ENCODE assay signal across 17 cellular contexts in the genomic region with DNA sequence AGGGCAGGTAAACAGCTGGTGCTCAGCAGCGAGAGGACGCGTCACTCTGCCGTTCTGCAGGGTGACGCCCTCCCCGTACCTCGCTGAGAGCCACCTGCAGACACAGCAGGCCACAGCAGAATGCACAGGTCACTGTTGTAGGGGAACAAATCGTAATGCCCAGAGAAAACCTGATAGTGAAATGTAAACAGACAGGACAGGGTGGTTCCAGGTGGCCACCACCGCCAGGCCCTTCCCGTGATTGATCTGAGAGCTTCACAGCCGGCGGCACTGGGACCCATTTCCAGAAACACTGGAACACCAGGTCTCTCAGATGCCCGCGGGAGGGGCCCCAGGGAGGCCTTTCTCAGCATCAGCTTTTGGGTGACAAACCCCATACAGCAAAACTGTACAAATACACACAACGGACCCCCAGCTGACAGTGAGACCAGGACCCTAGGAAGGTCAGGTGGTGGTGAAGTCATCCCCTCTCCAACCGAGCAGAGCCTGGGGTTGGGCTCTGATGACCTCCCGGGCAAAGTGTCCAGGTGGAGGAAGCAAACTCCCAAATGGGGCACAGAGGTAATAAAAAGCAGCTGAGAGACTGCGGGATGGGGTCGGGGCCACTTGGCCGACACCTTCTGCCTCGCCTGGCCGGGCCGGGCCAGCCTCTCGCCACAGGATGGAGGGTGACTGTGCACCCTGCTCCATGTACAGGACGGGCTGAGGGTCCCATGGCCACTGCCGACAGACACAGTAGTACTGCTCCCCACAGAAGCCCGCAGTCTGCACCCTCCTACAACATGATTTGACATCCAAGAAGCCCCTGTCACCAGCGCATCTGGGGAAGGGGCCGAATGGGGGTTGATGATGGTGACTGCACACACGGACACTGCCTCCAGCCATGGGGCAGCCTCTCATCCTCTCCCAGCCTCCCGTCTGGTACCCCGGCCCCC. TPM values are rescaled to one million over a fixed set of nuclear protein-coding genes. Genes with fewer than 3 reads are reported as not detected.
A peak's percentile ranks its signal among the peaks of the same experiment; 100 is the strongest.
DNase-seq lines count a peak whose midpoint lies in the region; ATAC-seq, FAIRE-seq and TF ChIP-seq lines count a peak whose summit lies in the region.
"Had no signal": no experiment of that assay in that cellular context is flagged by ENCODE, and none has a peak within 500 bp of the region (broad histone marks: within the 10 kb centered on the region; RNA-seq: fewer than 3 reads in every experiment).

No MANE protein-coding gene starts in this region.

- no peaks in the 10 kb centered on the region for H3K27me3 ChIP-seq in GM12878 (replicated peaks in 1 of 2; ENCODE audit: control insufficient read depth in 2 of 2, insufficient read depth in 2 of 2, low read length in 1 of 2)
- no peaks in the 10 kb centered on the region for H3K27me3 ChIP-seq in neuronal stem cell (ENCODE audit: control insufficient read depth in 3 of 3, insufficient read depth in 3 of 3, low read depth in 1 of 3, low read length in 3 of 3)

- no peak for ATAC-seq in GM12878
- ATAC-seq in HG03565 (IDR thresholded peaks at IDR 0.05; ENCODE audit: unreplicated experiment): no peak
- ATAC-seq: activated CD8-positive, alpha-beta T cell treated with anti-CD3 and anti-CD28 coated beads, Interleukin-2, amount 10 ng/mL, durations not matched to agents 7 days and 5 days had no signal

- 95% methylated on average over 32 of the region's 32 CpGs for WGBS in GM12878 (ENCODE audit: insufficient coverage, insufficient replicate concordance, low lambda C conversion rate, missing lambda C conversion rate)
- WGBS in neuronal stem cell (ENCODE audit: extremely low coverage in 2 of 2, insufficient read length in 2 of 2, insufficient replicate concordance in 1 of 2), 2 donors: no CpG with 5 or more reads among the region's 32 CpGs

- H3K18ac ChIP-seq in neuronal stem cell (ENCODE audit: low read length): peak overlapping the region; percentile 28

- CTCF ChIA-PET in GM12878 (lab: Yijun Ruan, JAX): no interaction called here

- intact Hi-C loops in GM12878 (cut with micrococcal nuclease; ENCODE audit: unreplicated experiment): no loop called here

- H3K23ac ChIP-seq in neuronal stem cell (ENCODE audit: low read depth, low read length, poor library complexity): peak overlapping the region; percentile 89

- RAD21 ChIA-PET in GM12878 (lab: Charles Lee; ENCODE audit: unreplicated experiment): no interaction called here

- H3K4me2 ChIP-seq in GM12878 (ENCODE audit: control insufficient read depth, insufficient read depth): no peak overlapping the region
- no peak overlapping the region for H3K4me2 ChIP-seq in neuronal stem cell (ENCODE audit: insufficient read depth, low read length, poor library complexity, severe bottlenecking)
- H3K4me2 ChIP-seq: SK-N-SH had no signal

- H3K4me3 ChIP-seq in GM12878: no peak overlapping the region
- no peak overlapping the region for H3K4me3 ChIP-seq in neuronal stem cell (ENCODE audit: low read length in 2 of 2)
- H3K4me3 ChIP-seq: prostate gland had no signal

- no peak overlapping the region for H4K8ac ChIP-seq in neuronal stem cell (ENCODE audit: low read depth, low read length)

- no peaks in the 10 kb centered on the region for H3K36me3 ChIP-seq in GM12878 (ENCODE audit: control insufficient read depth in 2 of 2, insufficient read depth in 2 of 2, low read length in 1 of 2)
- peaks cover 0 to 6% of the 10 kb centered on the region in 2 donors for H3K36me3 ChIP-seq in neuronal stem cell (replicated peaks in 1 of 2; ENCODE audit: control insufficient read depth in 2 of 2, insufficient read depth in 2 of 2, low read length in 2 of 2)
- H3K36me3 ChIP-seq: prostate gland had no signal

- POLR2A ChIA-PET in GM12878 (lab: Charles Lee): no interaction called here

- H2BK5ac ChIP-seq in neuronal stem cell (ENCODE audit: low read length): no peak overlapping the region

- H3K9me3 ChIP-seq in GM12878 (replicated peaks; ENCODE audit: control insufficient read depth, insufficient read depth, low read length) (no peaks in the 10 kb centered on the region), neuronal stem cell (replicated peaks in 1 of 2; ENCODE audit: control insufficient read depth in 2 of 2, insufficient read depth in 1 of 2, low read depth in 1 of 2, low read length in 2 of 2) (no peaks in the 10 kb centered on the region)
- H3K9me3 ChIP-seq: prostate gland, SK-N-SH had no signal

- no peak for TF ChIP-seq CTCF in GM12878 (IDR thresholded peaks at IDR 0.05 in 2 of 3, conservative IDR thresholded peaks at IDR 0.05 in 1 of 3; ENCODE audit: control insufficient read depth in 2 of 3, extremely low read depth in 1 of 3, insufficient read depth in 1 of 3, low read depth in 3 of 3, low read length in 3 of 3)

- H3K4me1 ChIP-seq in GM12878 (ENCODE audit: control insufficient read depth, insufficient read depth, low read length) (peaks cover 24% of the 10 kb centered on the region), neuronal stem cell (ENCODE audit: control insufficient read depth in 2 of 2, insufficient read depth in 1 of 2, low read depth in 1 of 2, low read length in 2 of 2) (peaks cover 3 to 14% of the 10 kb centered on the region in 2 donors)

- peak overlapping the region; percentile 93 for H3K4ac ChIP-seq in neuronal stem cell (ENCODE audit: low read length)

- FAIRE-seq in GM12878 (lab: Jason Lieb, UNC): no peak
- FAIRE-seq: A204.1, GM19239 had no signal

- TSS peak; percentile 77 for BruUV-seq in GM12878 (replicated peaks; lab: Mats Ljungman, UMichigan)

- H4K91ac ChIP-seq in neuronal stem cell (ENCODE audit: low read depth, low read length, poor library complexity): no peak overlapping the region

- no peak overlapping the region for H3K9ac ChIP-seq in GM12878 (ENCODE audit: control insufficient read depth, insufficient read depth, low read length)
- peak overlapping the region; percentile 60 for H3K9ac ChIP-seq in neuronal stem cell (ENCODE audit: low read depth, low read length, poor library complexity)
- H3K9ac ChIP-seq: SK-N-SH had no signal

- H3K79me1 ChIP-seq in neuronal stem cell (ENCODE audit: low read depth, low read length): peaks cover 5% of the 10 kb centered on the region

- TF ChIP-seq POLR2A in GM12878 (IDR thresholded peaks at IDR 0.05; ENCODE audit: low read depth, low read length): no peak

- in situ Hi-C loops in GM12878 (cut with MboI): no loop called here

- peak overlapping the region; percentile 3 for H2AK5ac ChIP-seq in neuronal stem cell (ENCODE audit: low read depth, low read length)

- H2AFZ ChIP-seq in GM12878 (ENCODE audit: control insufficient read depth, low read depth, low read length) (no peak overlapping the region), neuronal stem cell (ENCODE audit: low read length) (no peak overlapping the region)

- TF ChIP-seq EP300 in GM12878 (IDR thresholded peaks at IDR 0.05; ENCODE audit: borderline replicate concordance in 1 of 2, control insufficient read depth in 1 of 2, low read depth in 2 of 2, low read length in 2 of 2): no peak

- no peak for TF ChIP-seq RAD21 in GM12878 (IDR thresholded peaks at IDR 0.05; ENCODE audit: insufficient read depth, low read depth, low read length)

- SMC1A ChIA-PET in GM12878 (lab: Charles Lee; ENCODE audit: uncharacterized antibody, unreplicated experiment): no interaction called here

- H3K14ac ChIP-seq in neuronal stem cell (ENCODE audit: low read length): no peak overlapping the region

- H3K27ac ChIP-seq in GM12878 (ENCODE audit: control insufficient read depth, insufficient read depth) (no peak overlapping the region), neuronal stem cell (replicated peaks; ENCODE audit: low read length) (no peak overlapping the region)

- no peak overlapping the region for H2BK120ac ChIP-seq in neuronal stem cell (ENCODE audit: low read depth, low read length)

- H4K20me1 ChIP-seq in GM12878 (ENCODE audit: control insufficient read depth, insufficient read depth): no peaks in the 10 kb centered on the region

- no peaks in the 10 kb centered on the region for H3K79me2 ChIP-seq in GM12878 (ENCODE audit: control insufficient read depth, insufficient read depth, low read length)

- DNase-seq in NCI-H2029 (lab: John Stamatoyannopoulos, UW) (peak; percentile 46), NCI-H2029 treated with DMSO at 0.1 percent for 48 hours (lab: John Stamatoyannopoulos, UW) (no peak), NCI-H1417 (lab: John Stamatoyannopoulos, UW) (peak in 2 of 3 experiments; percentile 20 to 62), GM12878 (ENCODE audit: low read depth, low spot score) (no peak), neuronal stem cell (ENCODE audit: low spot score) (no peak), NCI-H1105 treated with DMSO at 0.1 percent for 48 hours (lab: John Stamatoyannopoulos, UW) (no peak)
- no peak for DNase-seq in activated CD8-positive, alpha-beta memory T cell treated with anti-CD3 and anti-CD28 coated beads, Interleukin-2, amount 50 U/mL, for 48 hours
- DNase-seq: activated CD8-positive, alpha-beta T cell treated with anti-CD3 and anti-CD28 coated beads, Interleukin-2, amount 10 ng/mL, durations not matched to agents 7 days and 5 days; CD4-positive, CD25-positive, alpha-beta regulatory T cell; cortex of kidney; erythroblast; GDM1 had no signal

- H2BK12ac ChIP-seq in neuronal stem cell (ENCODE audit: low read length): peak overlapping the region; percentile 84

- H2BK15ac ChIP-seq in neuronal stem cell (ENCODE audit: low read length): no peak overlapping the region

RNA-seq across cellular contexts. Expression of a gene that starts 4.6 kb away (rescaled TPM):
- total RNA-seq in GM12878 (2013; cell fraction: nucleolus; rRNA removed): not detected in 2 replicates
- total RNA-seq in GM12878 (2014; rRNA removed) (4.2 and 5.3 TPM in 2 replicates), GM12878 (2014; rRNA removed; fragmentation: Illumina TruSeq; extraction: Trizol) (0.37 and 0.54 TPM in 2 replicates), GM12878 (2021) (2.4 and 3.0 TPM in 2 replicates)
- 2.1 TPM for polyA plus RNA-seq in GM12878 (2011; ENCODE audit: low read depth)
- polyA plus RNA-seq in GM12878 (2011; rRNA removed) (not detected in 2 replicates), GM12878 (2014; fragmentation: Illumina TruSeq; extraction: Trizol) (not detected in 2 replicates), GM12878 (2014; fragmentation: Nextera tagmentation; extraction: Ambion mirVana) (not detected), GM12878 (2014; rRNA removed) (1.9 and 4.9 TPM in 2 replicates), GM12878 (2016; fragmentation: Nextera tagmentation; extraction: Ambion mirVana) (1 to 10 TPM; 2.0 to 2.9 TPM)
- not detected in 2 replicates for polyA plus RNA-seq in GM12878 (2011; cell fraction: cytosol; rRNA removed)
- polyA plus RNA-seq in GM12878 (2011; cell fraction: nucleus; rRNA removed): not detected in 2 replicates
- 4.3 and 6.3 TPM in 2 replicates for polyA plus RNA-seq in GM12878 (2012)
- polyA minus RNA-seq in GM12878 (2011; rRNA and poly(A)+ RNA removed): not detected in 2 replicates
- polyA minus RNA-seq in GM12878 (2011; cell fraction: cytosol; rRNA and poly(A)+ RNA removed): not detected in 2 replicates
- polyA minus RNA-seq in GM12878 (2011; cell fraction: nucleus; rRNA and poly(A)+ RNA removed): not detected in 2 replicates
- polyA plus RNA-seq in neuronal stem cell (2013, experiment 1 of 2): 2.4 TPM
- 2.2 TPM for polyA plus RNA-seq in neuronal stem cell (2013, experiment 2 of 2)
- total RNA-seq: activated CD8-positive, alpha-beta T cell treated with anti-CD3 and anti-CD28 coated beads, Interleukin-2, amount 10 ng/mL, durations not matched to agents 7 days and 5 days; CD4-positive, CD25-positive, alpha-beta regulatory T cell had no signal
- polyA plus RNA-seq: CD4-positive, CD25-positive, alpha-beta regulatory T cell had no signal

RNA-seq across cellular contexts. Expression of a gene that starts 36.2 kb away (rescaled TPM):
- 40.3 and 47.5 TPM in 2 replicates for total RNA-seq in GM12878 (2013; cell fraction: nucleolus; rRNA removed)
- 8.5 and 11.0 TPM in 2 replicates for total RNA-seq in GM12878 (2014; rRNA removed)
- 3.2 and 5.5 TPM in 2 replicates for total RNA-seq in GM12878 (2014; rRNA removed; fragmentation: Illumina TruSeq; extraction: Trizol)
- total RNA-seq in GM12878 (2021): 15.2 and 16.8 TPM in 2 replicates
- polyA plus RNA-seq in GM12878 (2011; ENCODE audit: low read depth): 2.8 TPM
- 1.5 and 2.5 TPM in 2 replicates for polyA plus RNA-seq in GM12878 (2011; rRNA removed)
- 2.5 and 2.9 TPM in 2 replicates for polyA plus RNA-seq in GM12878 (2011; cell fraction: cytosol; rRNA removed)
- polyA plus RNA-seq in GM12878 (2011; cell fraction: nucleus; rRNA removed): 9.1 and 24.7 TPM in 2 replicates
- 6.6 and 6.7 TPM in 2 replicates for polyA plus RNA-seq in GM12878 (2012)
- 2.1 and 3.2 TPM in 2 replicates for polyA plus RNA-seq in GM12878 (2014; fragmentation: Illumina TruSeq; extraction: Trizol)
- polyA plus RNA-seq in GM12878 (2014; fragmentation: Nextera tagmentation; extraction: Ambion mirVana): under 1 TPM; 0.26 to 0.51 TPM
- polyA plus RNA-seq in GM12878 (2014; rRNA removed): 8.8 and 9.1 TPM in 2 replicates
- 1 to 10 TPM; 5.2 to 7.4 TPM for polyA plus RNA-seq in GM12878 (2016; fragmentation: Nextera tagmentation; extraction: Ambion mirVana)
- polyA minus RNA-seq in GM12878 (2011; rRNA and poly(A)+ RNA removed): 2.6 and 6.6 TPM in 2 replicates
- 1.6 and 7.4 TPM in 2 replicates for polyA minus RNA-seq in GM12878 (2011; cell fraction: cytosol; rRNA and poly(A)+ RNA removed)
- 7.5 and 9.1 TPM in 2 replicates for polyA minus RNA-seq in GM12878 (2011; cell fraction: nucleus; rRNA and poly(A)+ RNA removed)
- polyA plus RNA-seq in neuronal stem cell (2013, experiment 1 of 2): 7.3 TPM
- polyA plus RNA-seq in neuronal stem cell (2013, experiment 2 of 2): 7.5 TPM

Comparison
In these comparisons a context has a peak if more than half of its experiments do, and no peak if none do; other contexts are left out.
1. DNase-seq: peak in NCI-H2029 (single experiment) and NCI-H1417 (2 of 3); none in NCI-H2029 treated with DMSO at 0.1 percent for 48 hours (single experiment), GM12878 (single experiment), neuronal stem cell (single experiment), activated CD8-positive, alpha-beta memory T cell treated with anti-CD3 and anti-CD28 coated beads, Interleukin-2, amount 50 U/mL, for 48 hours (single experiment) and NCI-H1105 treated with DMSO at 0.1 percent for 48 hours (single experiment).